In the genomic region with DNA sequence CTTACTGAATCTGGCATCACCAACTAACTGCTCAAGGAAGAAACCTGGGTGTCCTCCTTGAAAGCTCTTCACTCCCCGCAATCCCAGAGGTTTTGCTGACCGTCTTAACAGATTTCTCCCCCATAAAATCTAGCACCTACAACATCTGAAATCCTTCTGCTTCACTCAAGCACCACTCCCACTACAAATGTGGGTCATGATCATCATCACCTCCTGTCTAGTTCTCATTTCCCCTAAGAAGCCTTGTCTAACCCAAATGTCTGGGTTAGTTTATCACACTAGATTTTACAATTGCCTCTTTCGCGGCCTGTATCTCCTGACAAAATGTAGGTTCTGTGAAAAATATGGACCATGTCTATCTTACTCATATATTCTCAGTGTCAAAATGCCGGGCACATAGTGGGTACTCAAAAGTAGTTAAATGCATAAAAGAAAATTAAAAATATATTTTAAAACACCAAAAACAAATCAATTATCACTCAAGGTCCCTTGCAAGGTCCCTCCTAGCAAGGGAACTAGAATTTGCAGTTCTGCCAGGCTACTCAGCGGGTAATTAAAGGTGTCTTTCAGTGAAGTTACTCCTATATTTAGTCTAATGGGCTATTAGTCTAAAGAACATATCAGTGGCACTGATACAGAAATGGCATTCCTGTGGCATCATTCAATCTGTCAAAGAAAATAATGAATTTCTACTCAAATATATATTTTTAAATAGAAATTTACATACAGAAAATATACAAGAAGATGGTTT, we compare ENCODE assay signal across 25 cellular contexts. TPM values are rescaled to one million over a fixed set of nuclear protein-coding genes. Genes with fewer than 3 reads are reported as not detected.
DNase-seq lines count a peak whose midpoint lies in the region; ATAC-seq and TF ChIP-seq lines count a peak whose summit lies in the region.
"Had no signal": no experiment of that assay in that cellular context is flagged by ENCODE, and none has a peak within 500 bp of the region (broad histone marks: within the 10 kb centered on the region; RNA-seq: fewer than 3 reads in every experiment).

No MANE protein-coding gene starts in this region.

- H3K27me3 Mint-ChIP-seq in activated T-cell treated with anti-CD3 and anti-CD28 coated beads, Interleukin-2, amount 50 U/mL, for 72 hours (ENCODE audit: low read depth), result no peaks in the 10 kb centered on the region
- H3K27me3 Mint-ChIP-seq in activated naive CD8-positive, alpha-beta T cell, result no peaks in the 10 kb centered on the region
- no peaks in the 10 kb centered on the region for H3K27me3 Mint-ChIP-seq in natural killer cell (ENCODE audit: low read depth in 2 of 2)
- H3K27me3 Mint-ChIP-seq: dendritic cell treated with granulocyte-macrophage colony-stimulating factor and Interleukin-4, amounts not matched to agents 40 ng/mL and 50 ng/mL, for 4 days had no signal

- H3F3A ChIP-seq in Loucy (ENCODE audit: low read depth), result no peaks in the 10 kb centered on the region

- 92 to 94% methylated on average over 6 of the region's 6 CpGs for WGBS in esophagus squamous epithelium, 2 donors

- peaks cover 13% of the 10 kb centered on the region in 2 donors for H3K36me3 Mint-ChIP-seq in activated T-cell treated with anti-CD3 and anti-CD28 coated beads, Interleukin-2, amount 50 U/mL, for 72 hours (ENCODE audit: insufficient read depth in 2 of 2)
- peaks cover 21% of the 10 kb centered on the region for H3K36me3 Mint-ChIP-seq in activated naive CD8-positive, alpha-beta T cell
- H3K36me3 Mint-ChIP-seq in natural killer cell, result no peaks in the 10 kb centered on the region

- H3K4me3 Mint-ChIP-seq in activated T-cell treated with anti-CD3 and anti-CD28 coated beads, Interleukin-2, amount 50 U/mL, for 72 hours, result peak overlapping the region in 1 of 2 donors; percentile 3
- H3K4me3 Mint-ChIP-seq in activated naive CD8-positive, alpha-beta T cell, result no peak overlapping the region
- peak overlapping the region; percentile 4 for H3K4me3 Mint-ChIP-seq in natural killer cell
- H3K4me3 Mint-ChIP-seq: dendritic cell treated with granulocyte-macrophage colony-stimulating factor and Interleukin-4, amounts not matched to agents 40 ng/mL and 50 ng/mL, for 4 days; neural progenitor cell had no signal

- H3K9me3 Mint-ChIP-seq in activated T-cell treated with anti-CD3 and anti-CD28 coated beads, Interleukin-2, amount 50 U/mL, for 72 hours, result peaks cover 0 to 2% of the 10 kb centered on the region in 2 donors
- H3K9me3 Mint-ChIP-seq in activated naive CD8-positive, alpha-beta T cell (ENCODE audit: low read depth), result no peaks in the 10 kb centered on the region
- no peaks in the 10 kb centered on the region for H3K9me3 Mint-ChIP-seq in natural killer cell
- H3K9me3 Mint-ChIP-seq: dendritic cell treated with granulocyte-macrophage colony-stimulating factor and Interleukin-4, amounts not matched to agents 40 ng/mL and 50 ng/mL, for 4 days had no signal

- H3K4me2 ChIP-seq in Loucy (ENCODE audit: low read depth, low read length, poor library complexity, severe bottlenecking), result peak overlapping the region; percentile 68
- H3K4me2 ChIP-seq: neural progenitor cell had no signal

- TF ChIP-seq CTCF in Loucy (conservative IDR thresholded peaks at IDR 0.05; ENCODE audit: low read length), result no peak
- no peak for TF ChIP-seq CTCF in natural killer cell (IDR thresholded peaks at IDR 0.05)
- no peak for TF ChIP-seq CTCF in esophagus squamous epithelium (IDR thresholded peaks at IDR 0.05)

- H3K4me1 ChIP-seq in Loucy (ENCODE audit: insufficient read depth, low read length, poor library complexity, severe bottlenecking) (peaks cover 63% of the 10 kb centered on the region), esophagus squamous epithelium (peaks cover 0 to 47% (median 1%) of the 10 kb centered on the region in 3 donors)
- H3K4me1 ChIP-seq: neural progenitor cell, thyroid gland had no signal

- H3K27ac ChIP-seq in esophagus squamous epithelium, result no peak overlapping the region
- H3K27ac ChIP-seq: C4-2B, cardiac muscle cell, HL-60, lower lobe of right lung, neural progenitor cell, right lobe of liver, thyroid gland had no signal

- H3K27me3 ChIP-seq in Loucy (ENCODE audit: insufficient read depth, low read length, poor library complexity, severe bottlenecking) (no peaks in the 10 kb centered on the region), esophagus squamous epithelium (no peaks in the 10 kb centered on the region)
- H3K27me3 ChIP-seq: cardiac muscle cell, neural progenitor cell, right lobe of liver, thyroid gland had no signal

- H3K9me3 ChIP-seq in Loucy (ENCODE audit: insufficient read depth, low read depth, low read length) (no peaks in the 10 kb centered on the region), esophagus squamous epithelium (no peaks in the 10 kb centered on the region)
- H3K9me3 ChIP-seq: lower lobe of right lung, mucosa of descending colon, right lobe of liver, thyroid gland had no signal

- ATAC-seq in activated T-cell treated with anti-CD3 and anti-CD28 coated beads, Interleukin-2, amount 50 U/mL, for 72 hours (replicated peaks in 1 of 2), result no peak
- ATAC-seq in natural killer cell, result peak; percentile 71 to 85 (median 82)
- ATAC-seq: activated CD4-positive, CD25-positive, alpha-beta regulatory T cell treated with anti-CD3 and anti-CD28 coated beads, Interleukin-2, amount 50 U/mL, for 24 hours; lower lobe of right lung; mucosa of descending colon; SK-N-SH treated with all-trans-retinoic acid at 6 μM for 48 hours had no signal

- peaks cover 93% of the 10 kb centered on the region for H3K79me2 ChIP-seq in Loucy (ENCODE audit: insufficient read depth, low read length)

- H2AFZ ChIP-seq in Loucy (ENCODE audit: low read length), result no peak overlapping the region
- H2AFZ ChIP-seq: neural progenitor cell had no signal

- H3K27ac Mint-ChIP-seq in activated T-cell treated with anti-CD3 and anti-CD28 coated beads, Interleukin-2, amount 50 U/mL, for 72 hours, result peak overlapping the region; percentile 1
- H3K27ac Mint-ChIP-seq in activated naive CD8-positive, alpha-beta T cell, result peak overlapping the region; percentile 47
- peak overlapping the region; percentile 59 to 76 for H3K27ac Mint-ChIP-seq in natural killer cell
- H3K27ac Mint-ChIP-seq: dendritic cell treated with granulocyte-macrophage colony-stimulating factor and Interleukin-4, amounts not matched to agents 40 ng/mL and 50 ng/mL, for 4 days; neural progenitor cell had no signal

- peak overlapping the region; percentile 20 for H3K9ac ChIP-seq in Loucy (ENCODE audit: low read depth, low read length, poor library complexity, severe bottlenecking)
- H3K9ac ChIP-seq: neural progenitor cell had no signal

- H3K9me2 ChIP-seq in Loucy (replicated peaks; ENCODE audit: low read depth, low read length), result no peaks in the 10 kb centered on the region

- no peak for TF ChIP-seq POLR2A in esophagus squamous epithelium (IDR thresholded peaks at IDR 0.05)

- DNase-seq in activated T-cell treated with anti-CD3 and anti-CD28 coated beads, Interleukin-2, amount 50 U/mL, for 72 hours, result no peak
- no peak for DNase-seq in activated T-cell treated with anti-CD3 and anti-CD28 coated beads, Interleukin-2, amount 50 U/mL, for 1 hour
- DNase-seq in natural killer cell, result no peak
- DNase-seq in esophagus squamous epithelium (lab: John Stamatoyannopoulos, UW), result no peak
- no peak for DNase-seq in A172 (ENCODE audit: low spot score)
- DNase-seq: activated effector memory CD4-positive, alpha-beta T cell treated with Interleukin-2 at 50 U/mL for 16 hours; HCEC 1CT; lower lobe of right lung; mucosa of descending colon; NCI-H1105; NCI-H2029; NCI-H748 treated with DMSO at 0.1 percent for 48 hours; right lobe of liver; stimulated activated CD4-positive, alpha-beta T cell treated with anti-CD3 and anti-CD28 coated beads, Interleukin-4, amount 100 ng/mL, for 4 hours; stimulated activated naive CD4-positive, alpha-beta T cell treated with Interleukin-2 at 50 U/mL for 16 hours; thyroid gland had no signal

- peaks cover 9% of the 10 kb centered on the region for H4K20me1 ChIP-seq in Loucy (ENCODE audit: insufficient read depth, low read length, poor library complexity, severe bottlenecking)

- peak overlapping the region; percentile 35 for H3K4me3 ChIP-seq in Loucy (ENCODE audit: low read length, poor library complexity, severe bottlenecking)
- H3K4me3 ChIP-seq in esophagus squamous epithelium, result no peak overlapping the region
- H3K4me3 ChIP-seq: cardiac muscle cell, lower lobe of right lung, mucosa of descending colon, neural progenitor cell, right lobe of liver, thyroid gland had no signal

- H3K36me3 ChIP-seq in Loucy (ENCODE audit: insufficient read depth, low read length) (peaks cover 26% of the 10 kb centered on the region; the same call in 1 of the 2 replicates), esophagus squamous epithelium (peaks cover 0 to 35% (median 0%) of the 10 kb centered on the region in 3 donors)
- H3K36me3 ChIP-seq: lower lobe of right lung, right lobe of liver, thyroid gland had no signal

- H3K4me1 Mint-ChIP-seq in activated T-cell treated with anti-CD3 and anti-CD28 coated beads, Interleukin-2, amount 50 U/mL, for 72 hours (ENCODE audit: low read depth), result peaks cover 44% of the 10 kb centered on the region
- peaks cover 70% of the 10 kb centered on the region for H3K4me1 Mint-ChIP-seq in activated naive CD8-positive, alpha-beta T cell (ENCODE audit: low read depth)
- peaks cover 51 to 55% of the 10 kb centered on the region in 2 donors for H3K4me1 Mint-ChIP-seq in natural killer cell

- intact Hi-C loops in natural killer cell (cut with micrococcal nuclease) (no loop called here), esophagus squamous epithelium (cut with DNase I) (no loop called here)

RNA-seq across cellular contexts. Expression of gene C21orf91, which starts 19.6 kb away (rescaled TPM):
- 10 to 100 TPM; 22.7 to 24.2 TPM for total RNA-seq in activated T-cell treated with anti-CD3 and anti-CD28 coated beads, Interleukin-2, amount 50 U/mL, for 72 hours
- total RNA-seq in natural killer cell (10 to 100 TPM; 40.9 to 59.4 (median 46.4) TPM), esophagus squamous epithelium (10 to 100 TPM in 3 of 4 donors, 1 to 10 TPM in 1; 4.2 to 16.5 (median 12.8) TPM)
- total RNA-seq in A172 (2014; rRNA removed; shearing (Covaris generic)), result 11.4 and 14.4 TPM in 2 replicates

Comparison
In these comparisons a context has a peak if more than half of its experiments do, and no peak if none do; other contexts are left out.
1. ATAC-seq: peak in natural killer cell (3 of 3); none in activated T-cell treated with anti-CD3 and anti-CD28 coated beads, Interleukin-2, amount 50 U/mL, for 72 hours (0 of 2).
2. H3K27ac Mint-ChIP-seq: peak in every context shown above with its lines; median percentile 68 in natural killer cell; 47 in activated naive CD8-positive, alpha-beta T cell; 1 in activated T-cell treated with anti-CD3 and anti-CD28 coated beads, Interleukin-2, amount 50 U/mL, for 72 hours.